Comparison of ENCODE assay signal across 8 cellular contexts in genomic region chr13:28138012-28138755, GRCh38. TPM values are rescaled to one million over a fixed set of nuclear protein-coding genes. Genes with fewer than 3 reads are reported as not detected.
DNase-seq lines count a peak whose midpoint lies in the region; ATAC-seq, FAIRE-seq and TF ChIP-seq lines count a peak whose summit lies in the region.

A gene with protein sequence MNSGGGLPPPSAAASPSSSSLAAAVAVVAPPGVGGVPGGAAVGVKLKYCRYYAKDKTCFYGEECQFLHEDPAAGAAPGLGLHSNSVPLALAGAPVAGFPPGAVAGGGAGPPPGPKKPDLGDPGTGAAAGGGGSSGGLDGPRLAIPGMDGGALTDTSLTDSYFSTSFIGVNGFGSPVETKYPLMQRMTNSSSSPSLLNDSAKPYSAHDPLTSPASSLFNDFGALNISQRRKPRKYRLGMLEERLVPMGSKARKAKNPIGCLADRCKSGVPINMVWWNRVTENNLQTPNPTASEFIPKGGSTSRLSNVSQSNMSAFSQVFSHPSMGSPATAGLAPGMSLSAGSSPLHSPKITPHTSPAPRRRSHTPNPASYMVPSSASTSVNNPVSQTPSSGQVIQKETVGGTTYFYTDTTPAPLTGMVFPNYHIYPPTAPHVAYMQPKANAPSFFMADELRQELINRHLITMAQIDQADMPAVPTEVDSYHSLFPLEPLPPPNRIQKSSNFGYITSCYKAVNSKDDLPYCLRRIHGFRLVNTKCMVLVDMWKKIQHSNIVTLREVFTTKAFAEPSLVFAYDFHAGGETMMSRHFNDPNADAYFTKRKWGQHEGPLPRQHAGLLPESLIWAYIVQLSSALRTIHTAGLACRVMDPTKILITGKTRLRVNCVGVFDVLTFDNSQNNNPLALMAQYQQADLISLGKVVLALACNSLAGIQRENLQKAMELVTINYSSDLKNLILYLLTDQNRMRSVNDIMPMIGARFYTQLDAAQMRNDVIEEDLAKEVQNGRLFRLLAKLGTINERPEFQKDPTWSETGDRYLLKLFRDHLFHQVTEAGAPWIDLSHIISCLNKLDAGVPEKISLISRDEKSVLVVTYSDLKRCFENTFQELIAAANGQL (plus strand): TSS chr13:28138545. CDS start chr13:28138658, 113 bp downstream.

- no peaks in the 10 kb centered on the region for H3K36me3 Mint-ChIP-seq in T-helper 17 cell (ENCODE audit: low read depth)

- TF ChIP-seq CTCF in GM12875 (IDR thresholded peaks at IDR 0.05; ENCODE audit: borderline replicate concordance, insufficient read depth, low read depth, low read length) = 0 out of 2 replicates have a peak, but pooled peaks have one; percentile 23

- peak within 1 kb of the TSS; percentile 97 for H3K27ac Mint-ChIP-seq in T-helper 17 cell

- peaks cover 40% of the 10 kb centered on the region for H3K4me1 Mint-ChIP-seq in T-helper 17 cell

- intact Hi-C loops in left ventricle myocardium superior (cut with micrococcal nuclease) = no loop called here

- H3K4me3 Mint-ChIP-seq in T-helper 17 cell = peak within 1 kb of the TSS; percentile 89

- peak; percentile 47 for DNase-seq in NCI-H1417 treated with DMSO at 0.1 percent for 48 hours (lab: John Stamatoyannopoulos, UW)
- DNase-seq in T-helper 17 cell = peak; percentile 89
- peak; percentile 9 to 92 (median 80) for DNase-seq in amygdala (lab: John Stamatoyannopoulos, UW)
- DNase-seq in left ventricle myocardium superior = peak; percentile 96
- DNase-seq in pulmonary artery endothelial cell (ENCODE audit: low read depth, low spot score) = peak; percentile 69
- peak; percentile 81 for DNase-seq in urothelium cell line (ENCODE audit: low spot score)

- H3K27me3 Mint-ChIP-seq in T-helper 17 cell = no peaks in the 10 kb centered on the region

- no peaks in the 10 kb centered on the region for H3K9me3 ChIP-seq in T-helper 17 cell (ENCODE audit: control insufficient read depth, low read length, poor library complexity, severe bottlenecking)

- peak within 1 kb of the TSS; percentile 78 for H3K4me3 ChIP-seq in GM12875 (ENCODE audit: low read depth, low read length)

- ATAC-seq in HG02678 (IDR thresholded peaks at IDR 0.05; ENCODE audit: unreplicated experiment) = peak; percentile 66
- ATAC-seq in T-helper 17 cell = peak; percentile 72
- peak; percentile 89 for ATAC-seq in left ventricle myocardium superior

- no peak for FAIRE-seq in urothelium cell line (lab: Jason Lieb, UNC)

RNA-seq across cellular contexts. Expression of the gene that starts here (rescaled TPM):
- total RNA-seq in T-helper 17 cell (10 to 100 TPM; 67.2 to 70.2 TPM), left ventricle myocardium superior (9.7 TPM), pulmonary artery endothelial cell (17.3 and 19.0 TPM in 2 replicates)

Comparison
In these comparisons a context has a peak if more than half of its experiments do, and no peak if none do; other contexts are left out.
1. Peak in every context shown above with its lines: DNase-seq, ATAC-seq and H3K4me3 ChIP-seq.